8 cellular contexts compared by ENCODE assay signal in the genomic region with DNA sequence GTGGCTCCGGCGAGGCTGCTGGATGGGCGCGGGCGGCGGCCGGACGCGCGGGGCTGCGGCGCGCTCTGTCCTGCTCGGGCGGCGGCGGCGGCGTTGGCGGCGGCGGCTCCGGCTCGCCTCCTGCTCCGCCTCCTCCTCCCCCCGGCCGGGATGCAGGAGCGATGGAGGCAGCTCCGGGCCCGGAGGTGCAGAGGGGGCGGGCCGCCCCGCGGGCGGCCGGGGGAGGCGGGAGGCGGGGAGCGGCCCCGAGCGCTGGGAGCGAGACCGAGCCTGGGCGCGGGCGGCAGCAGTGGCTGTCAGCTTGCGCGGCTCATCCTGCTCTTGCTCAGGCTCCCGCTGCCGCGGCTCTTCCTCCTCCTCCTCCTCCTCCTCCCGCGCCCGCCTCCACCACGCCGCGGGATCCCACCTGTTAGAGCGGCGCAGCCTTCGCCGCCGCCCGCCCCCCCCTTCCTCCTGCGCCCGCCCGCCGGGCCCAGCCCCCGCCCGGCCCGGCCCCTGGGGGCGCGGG. TPM values are rescaled to one million over a fixed set of nuclear protein-coding genes. Genes with fewer than 3 reads are reported as not detected.
DNase-seq lines count a peak whose midpoint lies in the region; ATAC-seq and TF ChIP-seq lines count a peak whose summit lies in the region.

A gene with protein sequence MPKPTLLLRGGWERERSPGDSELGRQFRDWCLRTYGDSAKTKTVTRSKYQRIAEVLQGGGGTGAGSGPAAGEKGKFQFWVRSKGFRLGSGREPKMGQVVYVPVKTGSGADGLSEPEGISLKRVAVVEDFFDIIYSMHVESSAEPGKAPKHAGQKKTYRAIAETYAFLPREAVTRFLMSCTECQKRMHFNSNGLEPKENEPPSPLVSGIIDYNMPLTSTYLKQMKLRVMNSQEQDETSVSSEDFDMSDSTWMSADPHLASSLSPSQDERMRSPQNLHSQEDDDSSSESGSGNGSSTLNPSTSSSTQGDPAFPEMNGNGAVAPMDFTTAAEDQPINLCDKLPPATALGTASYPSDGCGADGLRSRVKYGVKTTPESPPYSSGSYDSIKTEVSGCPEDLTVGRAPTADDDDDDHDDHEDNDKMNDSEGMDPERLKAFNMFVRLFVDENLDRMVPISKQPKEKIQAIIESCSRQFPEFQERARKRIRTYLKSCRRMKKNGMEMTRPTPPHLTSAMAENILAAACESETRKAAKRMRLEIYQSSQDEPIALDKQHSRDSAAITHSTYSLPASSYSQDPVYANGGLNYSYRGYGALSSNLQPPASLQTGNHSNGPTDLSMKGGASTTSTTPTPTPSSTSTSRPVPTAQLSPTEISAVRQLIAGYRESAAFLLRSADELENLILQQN (minus strand): TSS at position 323 of the 508 bp plus-strand sequence. CDS start 443 bp downstream, outside the sequence.

- TF ChIP-seq CTCF in astrocyte of the spinal cord (IDR thresholded peaks at IDR 0.05; ENCODE audit: low read depth, low read length) (no peak), sigmoid colon (IDR thresholded peaks at IDR 0.05) (no peak)

- H3K4me1 ChIP-seq in sigmoid colon = peaks cover 0 to 27% (median 16%) of the 10 kb centered on the region in 4 donors

- in situ Hi-C loops in astrocyte of the spinal cord (cut with HindIII; ENCODE audit: low sequenced_read_pairs) = no loop called here

- ATAC-seq in HG02678 (IDR thresholded peaks at IDR 0.05; ENCODE audit: unreplicated experiment) = peak; percentile 19
- no peak for ATAC-seq in HG02981 (IDR thresholded peaks at IDR 0.05; ENCODE audit: unreplicated experiment)

- no peaks in the 10 kb centered on the region for H3K27me3 ChIP-seq in sigmoid colon

- DNase-seq in AG20443 (ENCODE audit: low spot score) = peak; percentile 61
- DNase-seq in SW480 (ENCODE audit: low spot score) = peak; percentile 70
- DNase-seq in astrocyte of the spinal cord (ENCODE audit: low read depth, low spot score) = no peak
- peak; percentile 21 to 37 for DNase-seq in hippocampal formation (lab: John Stamatoyannopoulos, UW)
- no peak for DNase-seq in sigmoid colon
- DNase-seq in NK-92 treated with Interleukin-12 subunit alpha and Interleukin-12 subunit beta, amount 100 ng/mL, for 24 hours (lab: John Stamatoyannopoulos, UW) = no peak

- intact Hi-C loops in sigmoid colon (cut with DNase I) = loop anchor here (2.0 to 5.0 kb wide), 2 partner anchors 60 to 67 kb away; no protein-coding TSS in a partner anchor

- TF ChIP-seq EP300 in sigmoid colon (IDR thresholded peaks at IDR 0.05) = no peak

- peak within 1 kb of the TSS; percentile 49 to 78 (median 69) for H3K27ac ChIP-seq in sigmoid colon

- no peaks in the 10 kb centered on the region for H3K36me3 ChIP-seq in sigmoid colon

- peak within 1 kb of the TSS; percentile 50 for H3K4me3 ChIP-seq in astrocyte of the spinal cord (ENCODE audit: low read depth, low read length)
- peak within 1 kb of the TSS; percentile 53 to 78 (median 65) for H3K4me3 ChIP-seq in sigmoid colon

- no peak for TF ChIP-seq POLR2A in sigmoid colon (IDR thresholded peaks at IDR 0.05)

- H3K9me3 ChIP-seq in sigmoid colon = no peaks in the 10 kb centered on the region

- WGBS in sigmoid colon, 2 donors = 0% methylated on average over 72 of the region's 72 CpGs

RNA-seq across cellular contexts. Expression of the gene that starts here (rescaled TPM):
- total RNA-seq in sigmoid colon = 10 to 100 TPM in 3 of 4 donors, 1 to 10 TPM in 1; 9.2 to 23.8 (median 14.0) TPM
- 10 to 100 TPM; 16.8 to 34.7 (median 21.9) TPM for polyA plus RNA-seq in sigmoid colon

Comparison
In these comparisons a context has a peak if more than half of its experiments do, and no peak if none do; other contexts are left out.
1. DNase-seq: peak in AG20443 (single experiment), SW480 (single experiment) and hippocampal formation (2 of 2); none in astrocyte of the spinal cord (single experiment), sigmoid colon (single experiment) and NK-92 treated with Interleukin-12 subunit alpha and Interleukin-12 subunit beta, amount 100 ng/mL, for 24 hours (single experiment).